ENCODE assay signal across 1 cellular context in genomic region chr21:45078371-45078770, GRCh38.
TF ChIP-seq lines count a peak whose summit lies in the region.

No MANE protein-coding gene starts in this region.

TF ChIP-seq in IMR-90, 13 proteins besides CTCF, POLR2A, EP300 and RAD21:
- TF ChIP-seq SMC3 (IDR thresholded peaks at IDR 0.05; ENCODE audit: low read depth, low read length) (no peak), CHD1 (IDR thresholded peaks at IDR 0.05; ENCODE audit: low read depth, low read length) (no peak), USF2 (IDR thresholded peaks at IDR 0.05; ENCODE audit: low read depth, low read length) (no peak), RCOR1 (IDR thresholded peaks at IDR 0.05; ENCODE audit: insufficient replicate concordance, low read length) (no peak), BHLHE40 (IDR thresholded peaks at IDR 0.05; ENCODE audit: low read depth, low read length) (no peak), MXI1 (IDR thresholded peaks at IDR 0.05; ENCODE audit: borderline replicate concordance, low read depth, low read length) (no peak), RFX5 (IDR thresholded peaks at IDR 0.05; ENCODE audit: low read depth, low read length) (no peak), CEBPB (IDR thresholded peaks at IDR 0.05; ENCODE audit: low read depth, low read length) (no peak), MAZ (IDR thresholded peaks at IDR 0.05; ENCODE audit: borderline replicate concordance, low read depth, low read length) (no peak), FOS (IDR thresholded peaks at IDR 0.05; ENCODE audit: low read depth, low read length) (no peak), MAFK (IDR thresholded peaks at IDR 0.05; ENCODE audit: low read depth, low read length) (no peak), NFE2L2 (IDR thresholded peaks at IDR 0.05; ENCODE audit: low read depth, low read length) (no peak), ELK1 (IDR thresholded peaks at IDR 0.05; ENCODE audit: borderline replicate concordance, low read depth, low read length) (no peak)
